In genomic region chr2:222290691-222291484, GRCh38 we compare ENCODE assay signal across 10 cellular contexts. TPM values are rescaled to one million over a fixed set of nuclear protein-coding genes. Genes with fewer than 3 reads are reported as not detected.
DNase-seq lines count a peak whose midpoint lies in the region; ATAC-seq lines count a peak whose summit lies in the region.
"Had no signal": no experiment of that assay in that cellular context is flagged by ENCODE, and none has a peak within 500 bp of the region (broad histone marks: within the 10 kb centered on the region; RNA-seq: fewer than 3 reads in every experiment).

No MANE protein-coding gene starts in this region.

- no peak overlapping the region for H2BK12ac ChIP-seq in neuronal stem cell (ENCODE audit: low read length)

- H4K8ac ChIP-seq in neuronal stem cell (ENCODE audit: low read depth, low read length) = no peak overlapping the region

- WGBS in ectodermal cell, 2 experiments = 0 to 1% methylated on average over 45 of the region's 45 CpGs
- WGBS in neuronal stem cell (ENCODE audit: extremely low coverage in 2 of 2, insufficient read length in 2 of 2, insufficient replicate concordance in 1 of 2), 2 donors = no CpG with 5 or more reads among the region's 45 CpGs

- H3K27me3 ChIP-seq in ectodermal cell (ENCODE audit: control insufficient read depth, insufficient read depth, low read length, poor library complexity, severe bottlenecking) (peaks cover 37% of the 10 kb centered on the region), neuronal stem cell (ENCODE audit: control insufficient read depth in 3 of 3, insufficient read depth in 3 of 3, low read depth in 1 of 3, low read length in 3 of 3) (peaks cover 29 to 95% (median 70%) of the 10 kb centered on the region in 3 experiments)

- no peak overlapping the region for H2AK5ac ChIP-seq in neuronal stem cell (ENCODE audit: low read depth, low read length)

- DNase-seq in Daoy (ENCODE audit: low read depth) = peak; percentile 60
- DNase-seq in NCI-H1694 (lab: John Stamatoyannopoulos, UW) = peak; percentile 74
- DNase-seq in neuronal stem cell (ENCODE audit: low spot score) = peak; percentile 85
- DNase-seq in AML-193 (lab: John Stamatoyannopoulos, UW) = no peak
- DNase-seq in LoVo (ENCODE audit: low spot score) = no peak
- DNase-seq: activated B cell treated with CpG ODN at 0.5 μM for 24 hours, NCI-H187 had no signal

- peak overlapping the region; percentile 74 for H3K4me3 ChIP-seq in ectodermal cell (ENCODE audit: insufficient read depth, low read depth, low read length)
- peak overlapping the region; percentile 37 to 58 for H3K4me3 ChIP-seq in neuronal stem cell (ENCODE audit: low read length in 2 of 2)

- peaks cover 32% of the 10 kb centered on the region for H3K36me3 ChIP-seq in ectodermal cell (ENCODE audit: control insufficient read depth, insufficient read depth, low read length)
- no peaks in the 10 kb centered on the region for H3K36me3 ChIP-seq in neuronal stem cell (replicated peaks in 1 of 2; ENCODE audit: control insufficient read depth in 2 of 2, insufficient read depth in 2 of 2, low read length in 2 of 2)

- H3K9me3 ChIP-seq in ectodermal cell (ENCODE audit: control insufficient read depth, low read length) = no peaks in the 10 kb centered on the region
- peaks cover 0 to 2% of the 10 kb centered on the region in 2 donors for H3K9me3 ChIP-seq in neuronal stem cell (replicated peaks in 1 of 2; ENCODE audit: control insufficient read depth in 2 of 2, insufficient read depth in 1 of 2, low read depth in 1 of 2, low read length in 2 of 2)

- peaks cover 45% of the 10 kb centered on the region for H3K4me1 ChIP-seq in ectodermal cell (ENCODE audit: control insufficient read depth, insufficient read depth, low read length)
- H3K4me1 ChIP-seq in neuronal stem cell (ENCODE audit: control insufficient read depth in 2 of 2, insufficient read depth in 1 of 2, low read depth in 1 of 2, low read length in 2 of 2) = peaks cover 8 to 11% of the 10 kb centered on the region in 2 donors

- H3K18ac ChIP-seq in neuronal stem cell (ENCODE audit: low read length) = peak overlapping the region; percentile 54

- H3K4ac ChIP-seq in neuronal stem cell (ENCODE audit: low read length) = no peak overlapping the region

- no peak overlapping the region for H2BK120ac ChIP-seq in neuronal stem cell (ENCODE audit: low read depth, low read length)

- no peak for ATAC-seq in HG02759 (IDR thresholded peaks at IDR 0.05; ENCODE audit: unreplicated experiment)
- ATAC-seq in HG03175 (IDR thresholded peaks at IDR 0.05; ENCODE audit: unreplicated experiment) = no peak

- H3K27ac ChIP-seq in ectodermal cell (ENCODE audit: insufficient read depth, low read depth, low read length, poor library complexity, severe bottlenecking) (peak overlapping the region; percentile 93), neuronal stem cell (replicated peaks; ENCODE audit: low read length) (peak overlapping the region; percentile 30)

- peak overlapping the region; percentile 86 for H3K4me2 ChIP-seq in neuronal stem cell (ENCODE audit: insufficient read depth, low read length, poor library complexity, severe bottlenecking)

- H3K9ac ChIP-seq in neuronal stem cell (ENCODE audit: low read depth, low read length, poor library complexity) = no peak overlapping the region

- H3K23ac ChIP-seq in neuronal stem cell (ENCODE audit: low read depth, low read length, poor library complexity) = no peak overlapping the region

- no peak overlapping the region for H2BK5ac ChIP-seq in neuronal stem cell (ENCODE audit: low read length)

- H2BK15ac ChIP-seq in neuronal stem cell (ENCODE audit: low read length) = no peak overlapping the region

- H2AFZ ChIP-seq in neuronal stem cell (ENCODE audit: low read length) = peak overlapping the region; percentile 94

- no peaks in the 10 kb centered on the region for H3K79me1 ChIP-seq in neuronal stem cell (ENCODE audit: low read depth, low read length)

- no peak overlapping the region for H4K91ac ChIP-seq in neuronal stem cell (ENCODE audit: low read depth, low read length, poor library complexity)

- H3K14ac ChIP-seq in neuronal stem cell (ENCODE audit: low read length) = no peak overlapping the region

RNA-seq across cellular contexts. Expression of gene PAX3, which starts 7.9 kb away (rescaled TPM):
- 7.2 and 15.7 TPM in 2 replicates for total RNA-seq in Daoy (2014; rRNA removed; shearing (Covaris generic))
- polyA plus RNA-seq in ectodermal cell (2013, experiment 1 of 4) = 164 TPM
- 167 TPM for polyA plus RNA-seq in ectodermal cell (2013, experiment 2 of 4)
- polyA plus RNA-seq in ectodermal cell (2013, experiment 3 of 4) = 111 TPM
- polyA plus RNA-seq in ectodermal cell (2013, experiment 4 of 4) = 125 TPM
- 0.04 TPM for polyA plus RNA-seq in neuronal stem cell (2013, experiment 1 of 2)
- polyA plus RNA-seq in neuronal stem cell (2013, experiment 2 of 2) = not detected
- total RNA-seq: activated B cell treated with CpG ODN at 0.5 μM for 24 hours had no signal

Comparison
In these comparisons a context has a peak if more than half of its experiments do, and no peak if none do; other contexts are left out.
1. DNase-seq: peak in Daoy (single experiment), NCI-H1694 (single experiment) and neuronal stem cell (single experiment); none in AML-193 (0 of 2) and LoVo (single experiment).